25 cellular contexts compared by ENCODE assay signal in genomic region chr21:18477059-18477458, GRCh38.
"Had no signal": no experiment of that assay in that cellular context is flagged by ENCODE, and none has a peak within 500 bp of the region (broad histone marks: within the 10 kb centered on the region; RNA-seq: fewer than 3 reads in every experiment).

No MANE protein-coding gene starts in this region.

- H3K27ac Mint-ChIP-seq: activated B cell treated with CpG ODN at 0.5 μM for 24 hours; activated CD4-positive, alpha-beta T cell treated with anti-CD3 and anti-CD28 coated beads, Interleukin-2, amount 10 ng/mL, durations not matched to agents 24 days and 14 days; activated CD8-positive, alpha-beta memory T cell treated with anti-CD3 and anti-CD28 coated beads, Interleukin-2, amount 10 ng/mL, durations not matched to agents 7 days and 5 days; activated naive CD4-positive, alpha-beta T cell treated with anti-CD3 and anti-CD28 coated beads, Interleukin-2, amount 10 ng/mL, durations not matched to agents 7 days and 5 days; activated naive CD8-positive, alpha-beta T cell treated with anti-CD3 and anti-CD28 coated beads, Interleukin-2, amount 10 ng/mL, durations not matched to agents 7 days and 5 days; T-helper 17 cell had no signal

- H3K27me3 Mint-ChIP-seq: activated B cell treated with CpG ODN at 0.5 μM for 24 hours; activated CD4-positive, alpha-beta T cell treated with anti-CD3 and anti-CD28 coated beads, Interleukin-2, amount 10 ng/mL, durations not matched to agents 24 days and 14 days; activated CD8-positive, alpha-beta memory T cell treated with anti-CD3 and anti-CD28 coated beads, Interleukin-2, amount 10 ng/mL, durations not matched to agents 7 days and 5 days; activated naive CD4-positive, alpha-beta T cell treated with anti-CD3 and anti-CD28 coated beads, Interleukin-2, amount 10 ng/mL, durations not matched to agents 7 days and 5 days; activated naive CD8-positive, alpha-beta T cell treated with anti-CD3 and anti-CD28 coated beads, Interleukin-2, amount 10 ng/mL, durations not matched to agents 7 days and 5 days; T-helper 17 cell had no signal

- H3K4me1 Mint-ChIP-seq: activated B cell treated with CpG ODN at 0.5 μM for 24 hours; activated CD4-positive, alpha-beta T cell treated with anti-CD3 and anti-CD28 coated beads, Interleukin-2, amount 10 ng/mL, durations not matched to agents 24 days and 14 days; activated CD8-positive, alpha-beta memory T cell treated with anti-CD3 and anti-CD28 coated beads, Interleukin-2, amount 10 ng/mL, durations not matched to agents 7 days and 5 days; activated naive CD4-positive, alpha-beta T cell treated with anti-CD3 and anti-CD28 coated beads, Interleukin-2, amount 10 ng/mL, durations not matched to agents 7 days and 5 days; activated naive CD8-positive, alpha-beta T cell treated with anti-CD3 and anti-CD28 coated beads, Interleukin-2, amount 10 ng/mL, durations not matched to agents 7 days and 5 days; T-helper 17 cell had no signal

- DNase-seq: activated B cell treated with CpG ODN at 0.5 μM for 24 hours; activated CD4-positive, alpha-beta T cell treated with anti-CD3 and anti-CD28 coated beads for 1 hour; activated CD4-positive, alpha-beta T cell treated with anti-CD3 and anti-CD28 coated beads, Interleukin-2, amount 10 ng/mL, durations not matched to agents 24 days and 14 days; activated CD4-positive, alpha-beta T cell treated with anti-CD3 and anti-CD28 coated beads, Interleukin-2, amount 50 U/mL, for 48 hours; activated CD8-positive, alpha-beta memory T cell treated with anti-CD3 and anti-CD28 coated beads, Interleukin-2, amount 10 ng/mL, durations not matched to agents 7 days and 5 days; activated gamma-delta T cell; activated naive CD4-positive, alpha-beta T cell treated with anti-CD3 and anti-CD28 coated beads, Interleukin-2, amount 10 ng/mL, durations not matched to agents 7 days and 5 days; activated naive CD8-positive, alpha-beta T cell treated with anti-CD3 and anti-CD28 coated beads, Interleukin-2, amount 10 ng/mL, durations not matched to agents 7 days and 5 days; activated T-cell treated with anti-CD3 and anti-CD28 coated beads, Interleukin-2, amount 50 U/mL, for 4 hours; adrenal gland; anterior cingulate cortex; caudate nucleus; MV-4-11; NCI-H1092 treated with DMSO at 0.1 percent for 48 hours; NCI-H1417 treated with DMSO at 0.1 percent for 48 hours; NCI-H1694; NCI-H2029; NCI-H2107; NCI-H510A treated with DMSO at 0.1 percent for 48 hours; NCI-H69; NK-92 treated with Interleukin-12 subunit alpha and Interleukin-12 subunit beta, amount 100 ng/mL, for 24 hours; PC-9; SIG-M5; T-helper 17 cell; T-helper 9 cell had no signal

- H3K9me3 Mint-ChIP-seq: activated CD4-positive, alpha-beta T cell treated with anti-CD3 and anti-CD28 coated beads, Interleukin-2, amount 10 ng/mL, durations not matched to agents 24 days and 14 days had no signal

- H3K4me3 Mint-ChIP-seq: activated B cell treated with CpG ODN at 0.5 μM for 24 hours; activated CD4-positive, alpha-beta T cell treated with anti-CD3 and anti-CD28 coated beads, Interleukin-2, amount 10 ng/mL, durations not matched to agents 24 days and 14 days; activated CD8-positive, alpha-beta memory T cell treated with anti-CD3 and anti-CD28 coated beads, Interleukin-2, amount 10 ng/mL, durations not matched to agents 7 days and 5 days; activated naive CD4-positive, alpha-beta T cell treated with anti-CD3 and anti-CD28 coated beads, Interleukin-2, amount 10 ng/mL, durations not matched to agents 7 days and 5 days; activated naive CD8-positive, alpha-beta T cell treated with anti-CD3 and anti-CD28 coated beads, Interleukin-2, amount 10 ng/mL, durations not matched to agents 7 days and 5 days; activated T-cell treated with anti-CD3 and anti-CD28 coated beads, Interleukin-2, amount 50 U/mL, for 4 hours; T-helper 17 cell had no signal

- H3K36me3 Mint-ChIP-seq: activated CD8-positive, alpha-beta memory T cell treated with anti-CD3 and anti-CD28 coated beads, Interleukin-2, amount 10 ng/mL, durations not matched to agents 7 days and 5 days; activated naive CD4-positive, alpha-beta T cell treated with anti-CD3 and anti-CD28 coated beads, Interleukin-2, amount 10 ng/mL, durations not matched to agents 7 days and 5 days; activated naive CD8-positive, alpha-beta T cell treated with anti-CD3 and anti-CD28 coated beads, Interleukin-2, amount 10 ng/mL, durations not matched to agents 7 days and 5 days had no signal
